Comparison of ENCODE assay signal across 16 cellular contexts in genomic region chr2:170585067-170585466, GRCh38.
DNase-seq lines count a peak whose midpoint lies in the region; ATAC-seq and TF ChIP-seq lines count a peak whose summit lies in the region.
"Had no signal": no experiment of that assay in that cellular context is flagged by ENCODE, and none has a peak within 500 bp of the region (broad histone marks: within the 10 kb centered on the region; RNA-seq: fewer than 3 reads in every experiment).

No MANE protein-coding gene starts in this region.

- no peaks in the 10 kb centered on the region for H3K27me3 Mint-ChIP-seq in glutamatergic neuron (ENCODE audit: unreplicated experiment)

- POLR2A ChIA-PET in HCT116 (lab: Charles Lee) = no interaction called here

- H3K79me2 ChIP-seq in HCT116 (ENCODE audit: insufficient read depth, low read length) = no peaks in the 10 kb centered on the region

- H3K4me1 ChIP-seq in HCT116 (ENCODE audit: control insufficient read depth in 1 of 2, insufficient read depth in 2 of 2, low read length in 2 of 2) = no peaks in the 10 kb centered on the region
- no peaks in the 10 kb centered on the region for H3K4me1 ChIP-seq in SJCRH30
- H3K4me1 ChIP-seq: BLaER1, Caco-2 had no signal

- TF ChIP-seq POLR2A in HCT116 (IDR thresholded peaks at IDR 0.05; ENCODE audit: borderline replicate concordance, extremely low read depth, insufficient read depth, insufficient read length) = no peak

- intact Hi-C loops in HCT116 (cut with micrococcal nuclease) = no loop called here

- peak overlapping the region; percentile 28 for H3K27ac Mint-ChIP-seq in glutamatergic neuron (ENCODE audit: unreplicated experiment)
- H3K27ac Mint-ChIP-seq: CD8-positive, alpha-beta memory T cell had no signal

- H3K36me3 ChIP-seq in HCT116 (ENCODE audit: control insufficient read depth in 1 of 2, insufficient read depth in 2 of 2, low read length in 2 of 2) = no peaks in the 10 kb centered on the region
- no peaks in the 10 kb centered on the region for H3K36me3 ChIP-seq in SJCRH30
- H3K36me3 ChIP-seq: BLaER1 had no signal

- H3K9me3 ChIP-seq in HCT116 (ENCODE audit: control insufficient read depth in 1 of 2, insufficient read depth in 1 of 2, low read depth in 1 of 2, low read length in 2 of 2) (no peaks in the 10 kb centered on the region), SJCRH30 (replicated peaks) (no peaks in the 10 kb centered on the region; the same call in 1 of the 2 replicates)
- H3K9me3 ChIP-seq: BLaER1, Caco-2 had no signal

- no peak overlapping the region for H3K4me3 ChIP-seq in HCT116 (replicated peaks in 1 of 2; ENCODE audit: low read depth in 1 of 2, low read length in 2 of 2)
- no peak overlapping the region for H3K4me3 ChIP-seq in epithelial cell of esophagus (ENCODE audit: low read length)
- no peak overlapping the region for H3K4me3 ChIP-seq in SJCRH30
- H3K4me3 ChIP-seq: BLaER1 had no signal

- RAD21 ChIA-PET in HCT116 (lab: Charles Lee; ENCODE audit: low non-redundant PET in 1 of 2, low total read pairs in 2 of 2, uncharacterized antibody in 2 of 2, unreplicated experiment in 2 of 2) = no interaction called here

- BruUV-seq in HCT116 (replicated peaks; lab: Mats Ljungman, UMichigan) = no TSS peak

- H3K27me3 ChIP-seq in HCT116 (ENCODE audit: insufficient read depth, low read length) (no peaks in the 10 kb centered on the region), SJCRH30 (no peaks in the 10 kb centered on the region)
- H3K27me3 ChIP-seq: BLaER1 had no signal

- no peaks in the 10 kb centered on the region; the same call in 1 of the 2 replicates for H4K20me1 ChIP-seq in HCT116 (ENCODE audit: insufficient read depth)
- H4K20me1 ChIP-seq: BLaER1 had no signal

- no peak overlapping the region for H3K4me3 Mint-ChIP-seq in glutamatergic neuron (ENCODE audit: unreplicated experiment)
- H3K4me3 Mint-ChIP-seq: CD8-positive, alpha-beta memory T cell had no signal

- CTCF ChIA-PET in HCT116 (lab: Charles Lee) = no interaction called here

- H3K4me2 ChIP-seq in HCT116 (ENCODE audit: low read length) = no peak overlapping the region
- H3K4me2 ChIP-seq: BLaER1 had no signal

- ATAC-seq in HCT116 (no peak), GM19395 (IDR thresholded peaks at IDR 0.05; ENCODE audit: unreplicated experiment) (no peak), HG03520 (IDR thresholded peaks at IDR 0.05; ENCODE audit: unreplicated experiment) (no peak)

- H3K9ac ChIP-seq in HCT116 (ENCODE audit: low read length) = no peak overlapping the region
- H3K9ac ChIP-seq: BLaER1 had no signal

- no peaks in the 10 kb centered on the region for H3K36me3 Mint-ChIP-seq in glutamatergic neuron (ENCODE audit: unreplicated experiment)
- H3K36me3 Mint-ChIP-seq: CD8-positive, alpha-beta memory T cell had no signal

- DNase-seq in HCT116 (ENCODE audit: low read depth, low spot score) (no peak), RKO (ENCODE audit: low spot score) (peak; percentile 4), epithelial cell of esophagus (ENCODE audit: low read depth) (peak; percentile 85), glutamatergic neuron (no peak), SJCRH30 (no peak)
- DNase-seq in effector CD4-positive, alpha-beta T cell = no peak
- DNase-seq: 8988T; AML-193; Caco-2; CD8-positive, alpha-beta memory T cell; DMS53; GF-D8; HCEC 1CT had no signal

- H3K9me2 ChIP-seq in HCT116 (ENCODE audit: insufficient read depth) = no peaks in the 10 kb centered on the region

- TF ChIP-seq CTCF in HCT116 (IDR thresholded peaks at IDR 0.05 in 2 of 3, conservative IDR thresholded peaks at IDR 0.05 in 1 of 3; ENCODE audit: borderline replicate concordance in 1 of 3, insufficient read depth in 1 of 3, low read depth in 2 of 3, low read length in 2 of 3) = no peak
- no peak for TF ChIP-seq CTCF in epithelial cell of esophagus (IDR thresholded peaks at IDR 0.05; ENCODE audit: insufficient read depth, low read depth, low read length, missing control alignments)
- TF ChIP-seq CTCF in glutamatergic neuron (IDR thresholded peaks at IDR 0.05; ENCODE audit: partially characterized antibody, unreplicated experiment) = no peak

- H3K27ac ChIP-seq in HCT116 (ENCODE audit: low read depth, low read length) (no peak overlapping the region), SJCRH30 (no peak overlapping the region)
- H3K27ac ChIP-seq: BLaER1 had no signal

- peaks cover 15% of the 10 kb centered on the region for H3K9me3 Mint-ChIP-seq in glutamatergic neuron (ENCODE audit: unreplicated experiment)
- H3K9me3 Mint-ChIP-seq: CD8-positive, alpha-beta memory T cell had no signal

- H2AFZ ChIP-seq in HCT116 (ENCODE audit: low read depth, low read length, poor library complexity, severe bottlenecking) = peak overlapping the region; percentile 42

- peaks cover 34% of the 10 kb centered on the region for H3K4me1 Mint-ChIP-seq in glutamatergic neuron (ENCODE audit: low read depth, unreplicated experiment)
- H3K4me1 Mint-ChIP-seq: CD8-positive, alpha-beta memory T cell had no signal

- no peak for TF ChIP-seq RAD21 in HCT116 (IDR thresholded peaks at IDR 0.05; ENCODE audit: low read depth)

TF ChIP-seq in HCT116, 20 proteins besides CTCF, POLR2A, EP300 and RAD21:
- TF ChIP-seq JUND (IDR thresholded peaks at IDR 0.05) (no peak), YY1 (IDR thresholded peaks at IDR 0.05; ENCODE audit: extremely low read depth, insufficient replicate concordance, low read depth, low read length) (no peak), MAX (IDR thresholded peaks at IDR 0.05) (no peak), ZFX (IDR thresholded peaks at IDR 0.05) (no peak), ZBTB33 (IDR thresholded peaks at IDR 0.05; ENCODE audit: extremely low read depth, insufficient replicate concordance, low read length) (no peak), EZH2 (IDR thresholded peaks at IDR 0.05) (no peak), CEBPB (IDR thresholded peaks at IDR 0.05; ENCODE audit: low read depth) (no peak), SP1 (IDR thresholded peaks at IDR 0.05; ENCODE audit: low read depth) (no peak)
TF ChIP-seq in HCT116: peak in this region for 0.

Comparison
In these comparisons a context has a peak if more than half of its experiments do, and no peak if none do; other contexts are left out.
1. DNase-seq: peak in RKO (single experiment) and epithelial cell of esophagus (single experiment); none in HCT116 (single experiment), glutamatergic neuron (single experiment), SJCRH30 (0 of 2) and effector CD4-positive, alpha-beta T cell (single experiment).